17 cellular contexts compared by ENCODE assay signal in genomic region chr16:73213761-73214480, GRCh38.
DNase-seq lines count a peak whose midpoint lies in the region; ATAC-seq and TF ChIP-seq lines count a peak whose summit lies in the region.
"Had no signal": no experiment of that assay in that cellular context is flagged by ENCODE, and none has a peak within 500 bp of the region (broad histone marks: within the 10 kb centered on the region; RNA-seq: fewer than 3 reads in every experiment).

No MANE protein-coding gene starts in this region.

- no peaks in the 10 kb centered on the region for H4K20me1 ChIP-seq in hepatocyte (ENCODE audit: insufficient read depth, poor library complexity, severe bottlenecking)
- no peaks in the 10 kb centered on the region for H4K20me1 ChIP-seq in mammary epithelial cell (ENCODE audit: insufficient read depth, low read length)

- in situ Hi-C loops in mammary epithelial cell (cut with MboI; ENCODE audit: low sequenced_read_pairs in 2 of 2): no loop called here

- TF ChIP-seq POLR2A in thyroid gland (IDR thresholded peaks at IDR 0.05): no peak

- peak overlapping the region; percentile 91 for H3K27ac Mint-ChIP-seq in HFFc6
- H3K27ac Mint-ChIP-seq: activated T-helper 1 cell treated with anti-CD3 and anti-CD28 coated beads, Interleukin-12 subunit alpha, Interleukin-12 subunit beta, Interleukin-2, Interleukin-4 antibody, amounts not matched to agents 30 ng/mL and 10 ng/mL and 1 ng/mL, durations not matched to agents 14 hours and 24 hours and 36 hours had no signal

- no TSS peak for BruUV-seq in mammary epithelial cell (replicated peaks; lab: Mats Ljungman, UMichigan)

- intact Hi-C loops in mammary epithelial cell (cut with micrococcal nuclease): no loop called here
- intact Hi-C loops in thyroid gland (cut with DNase I): no loop called here

- H2AFZ ChIP-seq in ACC112 (ENCODE audit: low read length, unreplicated experiment) (peak overlapping the region; percentile 35), hepatocyte (no peak overlapping the region), mammary epithelial cell (ENCODE audit: low read depth, low read length) (no peak overlapping the region)

- H3K4me3 ChIP-seq in ACC112 (ENCODE audit: low read depth, low read length): no peak overlapping the region
- H3K4me3 ChIP-seq in hepatocyte: no peak overlapping the region
- H3K4me3 ChIP-seq in mammary epithelial cell (replicated peaks in 1 of 3; ENCODE audit: insufficient read depth in 1 of 3, low read depth in 2 of 3, low read length in 3 of 3): no peak overlapping the region
- H3K4me3 ChIP-seq in thyroid gland (replicated peaks in 1 of 3): no peak overlapping the region
- H3K4me3 ChIP-seq: GM12878, pancreas, Peyer's patch, upper lobe of left lung had no signal

- H3K79me2 ChIP-seq in ACC112 (ENCODE audit: control insufficient read depth, insufficient read depth, low read length, unreplicated experiment) (no peaks in the 10 kb centered on the region), hepatocyte (no peaks in the 10 kb centered on the region), mammary epithelial cell (ENCODE audit: insufficient read depth, low read length) (no peaks in the 10 kb centered on the region)

- H3K36me3 ChIP-seq in ACC112 (ENCODE audit: insufficient read depth, low read length): no peaks in the 10 kb centered on the region
- no peaks in the 10 kb centered on the region for H3K36me3 ChIP-seq in hepatocyte (replicated peaks; ENCODE audit: insufficient read depth, low read depth)
- H3K36me3 ChIP-seq in mammary epithelial cell (ENCODE audit: insufficient read depth, low read length): no peaks in the 10 kb centered on the region
- no peaks in the 10 kb centered on the region for H3K36me3 ChIP-seq in thyroid gland
- H3K36me3 ChIP-seq: pancreas, Peyer's patch, upper lobe of left lung had no signal

- DNase-seq in HFFc6 (no peak), NCI-H524 (lab: John Stamatoyannopoulos, UW) (peak; percentile 54 to 88), hepatocyte (ENCODE audit: low spot score) (no peak), mammary epithelial cell (no peak), thyroid gland (no peak), HEK293T (ENCODE audit: extremely low spot score) (no peak)
- DNase-seq: activated CD4-positive, alpha-beta T cell treated with anti-CD3 and anti-CD28 coated beads for 48 hours; anterior cingulate cortex; dermis blood vessel endothelial cell; DND-41; pancreas; Peyer's patch; upper lobe of left lung had no signal

- H3K27me3 Mint-ChIP-seq in HFFc6 (ENCODE audit: insufficient read depth): no peaks in the 10 kb centered on the region

- H3K4me2 ChIP-seq in hepatocyte (no peak overlapping the region), mammary epithelial cell (ENCODE audit: insufficient read depth, low read depth, low read length) (no peak overlapping the region)

- POLR2A ChIA-PET in HEK293T (lab: Yijun Ruan, JAX): no interaction called here

- peaks cover 56% of the 10 kb centered on the region for H3K4me1 Mint-ChIP-seq in HFFc6 (ENCODE audit: low read depth)

- H3K36me3 Mint-ChIP-seq in HFFc6 (ENCODE audit: low read depth): no peaks in the 10 kb centered on the region

- H3K27me3 ChIP-seq in ACC112 (ENCODE audit: insufficient read depth, low read length) (no peaks in the 10 kb centered on the region), hepatocyte (no peaks in the 10 kb centered on the region), mammary epithelial cell (ENCODE audit: insufficient read depth, low read length) (no peaks in the 10 kb centered on the region), thyroid gland (no peaks in the 10 kb centered on the region)
- H3K27me3 ChIP-seq: pancreas, Peyer's patch, upper lobe of left lung had no signal

- dilution Hi-C loops in mammary epithelial cell (cut with HindIII; ENCODE audit: low sequenced_read_pairs): no loop called here

- ATAC-seq in GM18909 (IDR thresholded peaks at IDR 0.05; ENCODE audit: poor library complexity, unreplicated experiment): no peak
- ATAC-seq: GM12878, pancreas had no signal

- H3K4me1 ChIP-seq in ACC112 (ENCODE audit: control insufficient read depth, insufficient read depth, low read length, unreplicated experiment): peaks cover 12% of the 10 kb centered on the region
- peaks cover 7% of the 10 kb centered on the region for H3K4me1 ChIP-seq in hepatocyte (ENCODE audit: insufficient read depth)
- no peaks in the 10 kb centered on the region for H3K4me1 ChIP-seq in mammary epithelial cell (ENCODE audit: insufficient read depth, low read length)
- peaks cover 15 to 36% of the 10 kb centered on the region in 2 donors for H3K4me1 ChIP-seq in thyroid gland
- H3K4me1 ChIP-seq: pancreas, Peyer's patch, upper lobe of left lung had no signal

- H3K27ac ChIP-seq in ACC112 (ENCODE audit: low read depth, low read length) (0 out of 2 replicates have a peak overlapping the region, but pooled peaks have one; percentile 57), hepatocyte (peak overlapping the region; percentile 50), mammary epithelial cell (ENCODE audit: insufficient read depth, low read depth, low read length) (no peak overlapping the region), thyroid gland (peak overlapping the region in 1 of 3 donors; percentile 3)
- H3K27ac ChIP-seq: pancreas, Peyer's patch, upper lobe of left lung had no signal

- no peak for TF ChIP-seq CTCF in HFFc6 (IDR thresholded peaks at IDR 0.05)
- TF ChIP-seq CTCF in hepatocyte (IDR thresholded peaks at IDR 0.05; ENCODE audit: poor library complexity): no peak
- no peak for TF ChIP-seq CTCF in mammary epithelial cell (conservative IDR thresholded peaks at IDR 0.05 in 1 of 2, IDR thresholded peaks at IDR 0.05 in 1 of 2; ENCODE audit: extremely low read depth in 1 of 2, insufficient read depth in 1 of 2, low read depth in 1 of 2, low read length in 2 of 2)
- no peak for TF ChIP-seq CTCF in thyroid gland (IDR thresholded peaks at IDR 0.05)

- H3K9me3 Mint-ChIP-seq in HFFc6: peaks cover 9% of the 10 kb centered on the region; the same call in 1 of the 2 replicates

- H3K9me3 ChIP-seq in hepatocyte (ENCODE audit: low read depth): no peaks in the 10 kb centered on the region
- H3K9me3 ChIP-seq in mammary epithelial cell (replicated peaks; ENCODE audit: insufficient read depth, low read length): peaks cover 3% of the 10 kb centered on the region
- no peaks in the 10 kb centered on the region for H3K9me3 ChIP-seq in thyroid gland
- H3K9me3 ChIP-seq: pancreas, upper lobe of left lung had no signal

- peak overlapping the region; percentile 76 for H3K4me3 Mint-ChIP-seq in HFFc6
- H3K4me3 Mint-ChIP-seq: activated T-helper 1 cell treated with anti-CD3 and anti-CD28 coated beads, Interleukin-12 subunit alpha, Interleukin-12 subunit beta, Interleukin-2, Interleukin-4 antibody, amounts not matched to agents 30 ng/mL and 10 ng/mL and 1 ng/mL, durations not matched to agents 14 hours and 24 hours and 36 hours had no signal

- no peaks in the 10 kb centered on the region for H3K9me2 ChIP-seq in hepatocyte (replicated peaks; ENCODE audit: insufficient read depth)

- H3K9ac ChIP-seq in mammary epithelial cell (ENCODE audit: insufficient read depth, low read length): no peak overlapping the region

- CTCF ChIA-PET in mammary epithelial cell (lab: Charles Lee; ENCODE audit: low non-redundant PET) (no interaction called here), HEK293T (lab: Yijun Ruan, JAX) (no interaction called here)

- 66% methylated on average over 10 of the region's 10 CpGs for WGBS in hepatocyte (ENCODE audit: low lambda C conversion rate, missing lambda C conversion rate)
- WGBS in mammary epithelial cell (ENCODE audit: low coverage, missing lambda C conversion rate): 66% methylated on average over 9 of the region's 10 CpGs
- WGBS in thyroid gland, 2 donors: 74 to 80% methylated on average over 10 of the region's 10 CpGs

TF ChIP-seq in HEK293T, 16 proteins besides CTCF, POLR2A, EP300 and RAD21:
- TF ChIP-seq FOXM1 (IDR thresholded peaks at IDR 0.05; ENCODE audit: borderline replicate concordance) (no peak), ARNT (IDR thresholded peaks at IDR 0.05) (no peak), TARDBP (IDR thresholded peaks at IDR 0.05) (no peak), PKNOX1 (IDR thresholded peaks at IDR 0.05) (no peak), FOXA1 (IDR thresholded peaks at IDR 0.05) (no peak), L3MBTL2 (conservative IDR thresholded peaks at IDR 0.05) (no peak), BHLHE40 (IDR thresholded peaks at IDR 0.05; ENCODE audit: borderline replicate concordance) (no peak), CTBP1 (IDR thresholded peaks at IDR 0.05; ENCODE audit: borderline replicate concordance) (no peak), SP1 (IDR thresholded peaks at IDR 0.05) (no peak), FOXK2 (IDR thresholded peaks at IDR 0.05) (no peak), ELF4 (IDR thresholded peaks at IDR 0.05) (no peak), NFRKB (IDR thresholded peaks at IDR 0.05) (no peak), ZNF384 (IDR thresholded peaks at IDR 0.05) (no peak), SUZ12 (IDR thresholded peaks at IDR 0.05) (no peak), LEF1 (IDR thresholded peaks at IDR 0.05; ENCODE audit: borderline replicate concordance) (no peak)

Comparison
In these comparisons a context has a peak if more than half of its experiments do, and no peak if none do; other contexts are left out.
1. DNase-seq: peak in NCI-H524 (2 of 2); none in HFFc6 (single experiment), hepatocyte (single experiment), mammary epithelial cell (single experiment), thyroid gland (0 of 2) and HEK293T (single experiment).